Comparison of ENCODE assay signal across 26 cellular contexts in genomic region chr4:3353747-3354454, GRCh38.
DNase-seq lines count a peak whose midpoint lies in the region; ATAC-seq, FAIRE-seq and TF ChIP-seq lines count a peak whose summit lies in the region.
"Had no signal": no experiment of that assay in that cellular context is flagged by ENCODE, and none has a peak within 500 bp of the region (broad histone marks: within the 10 kb centered on the region; RNA-seq: fewer than 3 reads in every experiment).

No MANE protein-coding gene starts in this region.

- CTCF ChIA-PET in activated CD4-positive, alpha-beta T cell treated with anti-CD3 and anti-CD28 coated beads for 36 hours (lab: Charles Lee): interaction anchor here (0.6 to 2.3 kb wide), 4 partner anchors 8 to 127 kb away, joined by 3 to 15 read pairs (median 6); no protein-coding TSS in a partner anchor

- no peaks in the 10 kb centered on the region for H3K27me3 Mint-ChIP-seq in neural crest cell (ENCODE audit: low read depth)
- H3K27me3 Mint-ChIP-seq in activated CD4-positive, alpha-beta T cell treated with anti-CD3 and anti-CD28 coated beads for 36 hours: no peaks in the 10 kb centered on the region
- H3K27me3 Mint-ChIP-seq: CD8-positive, alpha-beta memory T cell had no signal

- POLR2A ChIA-PET in activated CD4-positive, alpha-beta T cell treated with anti-CD3 and anti-CD28 coated beads for 36 hours (lab: Charles Lee): interaction anchor here (0.6 kb wide), 1 partner anchor 26 kb away, joined by 3 read pairs; no protein-coding TSS in a partner anchor

- H3K36me3 ChIP-seq in esophagus muscularis mucosa: no peaks in the 10 kb centered on the region
- H3K36me3 ChIP-seq: lower lobe of right lung, neural progenitor cell, sigmoid colon, WERI-Rb-1 had no signal

- H3K27me3 ChIP-seq in esophagus muscularis mucosa: no peaks in the 10 kb centered on the region
- H3K27me3 ChIP-seq: neural progenitor cell, sigmoid colon had no signal

- peaks cover 19% of the 10 kb centered on the region for H3K4me1 Mint-ChIP-seq in neural crest cell
- H3K4me1 Mint-ChIP-seq in activated CD4-positive, alpha-beta T cell treated with anti-CD3 and anti-CD28 coated beads for 36 hours: peaks cover 20% of the 10 kb centered on the region
- H3K4me1 Mint-ChIP-seq: activated naive CD8-positive, alpha-beta T cell treated with anti-CD3 and anti-CD28 coated beads, Interleukin-2, amount 10 ng/mL, durations not matched to agents 7 days and 5 days; neural progenitor cell; stimulated activated effector memory CD8-positive, alpha-beta T cell treated with anti-CD3 and anti-CD28 coated beads, Interleukin-12 subunit alpha, Interleukin-12 subunit beta, amount 100 ng/mL, for 72 hours had no signal

- TF ChIP-seq CTCF in esophagus muscularis mucosa (IDR thresholded peaks at IDR 0.05) (no peak), neural crest cell (conservative IDR thresholded peaks at IDR 0.05) (no peak)

- H3K4me3 ChIP-seq in esophagus muscularis mucosa: no peak overlapping the region
- H3K4me3 ChIP-seq: lower lobe of right lung, neural progenitor cell, sigmoid colon had no signal

- H3K36me3 Mint-ChIP-seq in neural crest cell (ENCODE audit: low read depth): peaks cover 27% of the 10 kb centered on the region
- peaks cover 8% of the 10 kb centered on the region for H3K36me3 Mint-ChIP-seq in activated CD4-positive, alpha-beta T cell treated with anti-CD3 and anti-CD28 coated beads for 36 hours (ENCODE audit: low read depth)
- H3K36me3 Mint-ChIP-seq: activated naive CD8-positive, alpha-beta T cell treated with anti-CD3 and anti-CD28 coated beads, Interleukin-2, amount 10 ng/mL, durations not matched to agents 7 days and 5 days; CD8-positive, alpha-beta memory T cell; stimulated activated effector memory CD8-positive, alpha-beta T cell treated with anti-CD3 and anti-CD28 coated beads, Interleukin-12 subunit alpha, Interleukin-12 subunit beta, amount 100 ng/mL, for 72 hours had no signal

- H3K4me1 ChIP-seq in esophagus muscularis mucosa: no peaks in the 10 kb centered on the region
- H3K4me1 ChIP-seq: neural progenitor cell, sigmoid colon had no signal

- TF ChIP-seq EP300 in esophagus muscularis mucosa (IDR thresholded peaks at IDR 0.05): no peak

- no peaks in the 10 kb centered on the region for H3K9me3 ChIP-seq in esophagus muscularis mucosa
- H3K9me3 ChIP-seq: lower lobe of right lung, sigmoid colon had no signal

- no peak for ATAC-seq in GM18858 (IDR thresholded peaks at IDR 0.05; ENCODE audit: unreplicated experiment)
- ATAC-seq in stimulated activated naive CD8-positive, alpha-beta T cell treated with anti-CD3 and anti-CD28 coated beads, Interleukin-15, Interleukin-2, amounts not matched to agents 100 U/mL and 50 U/mL, for 24 hours: no peak
- ATAC-seq in activated CD4-positive, alpha-beta T cell treated with anti-CD3 and anti-CD28 coated beads for 36 hours: no peak
- ATAC-seq: lower lobe of right lung; stimulated activated effector memory CD8-positive, alpha-beta T cell treated with anti-CD3 and anti-CD28 coated beads, Interleukin-12 subunit alpha, Interleukin-12 subunit beta, amount 100 ng/mL, for 72 hours had no signal

- H3K4me3 Mint-ChIP-seq in neural crest cell: no peak overlapping the region
- H3K4me3 Mint-ChIP-seq in activated CD4-positive, alpha-beta T cell treated with anti-CD3 and anti-CD28 coated beads for 36 hours: no peak overlapping the region
- H3K4me3 Mint-ChIP-seq: activated naive CD8-positive, alpha-beta T cell treated with anti-CD3 and anti-CD28 coated beads, Interleukin-2, amount 10 ng/mL, durations not matched to agents 7 days and 5 days; CD8-positive, alpha-beta memory T cell; H9; neural progenitor cell; stimulated activated effector memory CD8-positive, alpha-beta T cell treated with anti-CD3 and anti-CD28 coated beads, Interleukin-12 subunit alpha, Interleukin-12 subunit beta, amount 100 ng/mL, for 72 hours; T-helper 2 cell treated with Interferon-gamma antibody and Interleukin-4, amounts not matched to agents 5 μg/mL and 100 μg/mL, for 36 hours had no signal

- peaks cover 13% of the 10 kb centered on the region for H3K9me3 Mint-ChIP-seq in neural crest cell
- H3K9me3 Mint-ChIP-seq in activated CD4-positive, alpha-beta T cell treated with anti-CD3 and anti-CD28 coated beads for 36 hours (ENCODE audit: low read depth): peaks cover 12% of the 10 kb centered on the region
- H3K9me3 Mint-ChIP-seq: CD8-positive, alpha-beta memory T cell; stimulated activated effector memory CD8-positive, alpha-beta T cell treated with anti-CD3 and anti-CD28 coated beads, Interleukin-12 subunit alpha, Interleukin-12 subunit beta, amount 100 ng/mL, for 72 hours had no signal

- H3K27ac Mint-ChIP-seq in neural crest cell (ENCODE audit: unreplicated experiment): peak overlapping the region; percentile 31
- H3K27ac Mint-ChIP-seq in activated CD4-positive, alpha-beta T cell treated with anti-CD3 and anti-CD28 coated beads for 36 hours: no peak overlapping the region
- H3K27ac Mint-ChIP-seq: activated naive CD8-positive, alpha-beta T cell treated with anti-CD3 and anti-CD28 coated beads, Interleukin-2, amount 10 ng/mL, durations not matched to agents 7 days and 5 days; CD8-positive, alpha-beta memory T cell; H9; neural progenitor cell; stimulated activated effector memory CD8-positive, alpha-beta T cell treated with anti-CD3 and anti-CD28 coated beads, Interleukin-12 subunit alpha, Interleukin-12 subunit beta, amount 100 ng/mL, for 72 hours; T-helper 2 cell treated with Interferon-gamma antibody and Interleukin-4, amounts not matched to agents 5 μg/mL and 100 μg/mL, for 36 hours had no signal

- TF ChIP-seq POLR2A in esophagus muscularis mucosa (IDR thresholded peaks at IDR 0.05; ENCODE audit: low read depth) (no peak), GM12891 (IDR thresholded peaks at IDR 0.05; ENCODE audit: low read depth, low read length) (no peak)

- intact Hi-C loops in esophagus muscularis mucosa (cut with DNase I): no loop called here
- intact Hi-C loops in activated CD4-positive, alpha-beta T cell treated with anti-CD3 and anti-CD28 coated beads for 36 hours (cut with DNase I, micrococcal nuclease): no loop called here

- FAIRE-seq in GM12891 (lab: Jason Lieb, UNC): no peak

- 92% methylated on average over 4 of the region's 4 CpGs for WGBS in esophagus muscularis mucosa

- DNase-seq in CD1c-positive myeloid dendritic cell (ENCODE audit: extremely low spot score): peak; percentile 35
- DNase-seq in NCI-H774 (lab: John Stamatoyannopoulos, UW): peak; percentile 3
- DNase-seq in esophagus muscularis mucosa (ENCODE audit: extremely low spot score): peak; percentile 70
- peak; percentile 0 for DNase-seq in neural crest cell (ENCODE audit: low read depth, low spot score)
- no peak for DNase-seq in GM12891 (ENCODE audit: insufficient read length, low spot score)
- DNase-seq in stimulated activated naive CD8-positive, alpha-beta T cell treated with anti-CD3 and anti-CD28 coated beads, Interleukin-15, Interleukin-2, amounts not matched to agents 100 U/mL and 50 U/mL, for 24 hours: no peak
- DNase-seq in activated CD4-positive, alpha-beta T cell treated with anti-CD3 and anti-CD28 coated beads for 36 hours: no peak
- DNase-seq: activated CD4-positive, alpha-beta T cell treated with anti-CD3 and anti-CD28 coated beads, Interleukin-2, amount 50 U/mL, for 1 hour; activated effector memory CD4-positive, alpha-beta T cell treated with anti-CD3 and anti-CD28 coated beads, Interleukin-2, amount 50 U/mL, for 16 hours; activated naive CD8-positive, alpha-beta T cell treated with anti-CD3 and anti-CD28 coated beads, Interleukin-2, amount 10 ng/mL, durations not matched to agents 7 days and 5 days; CD8-positive, alpha-beta memory T cell; central memory CD4-positive, alpha-beta T cell; DMS153; H9; lower lobe of right lung; NCI-H1092 treated with DMSO at 0.1 percent for 48 hours; NCI-H1930; NCI-H524 treated with DMSO at 0.1 percent for 48 hours; Right ventricle myocardium superior; stimulated activated CD4-positive, alpha-beta T cell treated with anti-CD3 and anti-CD28 coated beads, Interleukin-4, amount 100 ng/mL, for 24 hours; WERI-Rb-1 had no signal

- no peak overlapping the region for H3K27ac ChIP-seq in esophagus muscularis mucosa (replicated peaks in 1 of 4)
- H3K27ac ChIP-seq: lower lobe of right lung, neural progenitor cell, sigmoid colon, WERI-Rb-1 had no signal

TF ChIP-seq in GM12891, 5 proteins besides CTCF, POLR2A, EP300 and RAD21:
- TF ChIP-seq TAF1 (IDR thresholded peaks at IDR 0.05; ENCODE audit: low read depth, low read length): no peak
- no peak for TF ChIP-seq SPI1 (IDR thresholded peaks at IDR 0.05; ENCODE audit: low read depth, low read length)
- TF ChIP-seq POU2F2 (IDR thresholded peaks at IDR 0.05; ENCODE audit: low read depth, low read length): no peak
- TF ChIP-seq POLR2AphosphoS5 (IDR thresholded peaks at IDR 0.05; ENCODE audit: low read depth, low read length): no peak
- no peak for TF ChIP-seq PAX5 (IDR thresholded peaks at IDR 0.05; ENCODE audit: insufficient read depth, low read length, severe bottlenecking)

Comparison
In these comparisons a context has a peak if more than half of its experiments do, and no peak if none do; other contexts are left out.
1. DNase-seq: peak in CD1c-positive myeloid dendritic cell (single experiment), NCI-H774 (single experiment), esophagus muscularis mucosa (single experiment) and neural crest cell (single experiment); none in GM12891 (single experiment), stimulated activated naive CD8-positive, alpha-beta T cell treated with anti-CD3 and anti-CD28 coated beads, Interleukin-15, Interleukin-2, amounts not matched to agents 100 U/mL and 50 U/mL, for 24 hours (single experiment) and activated CD4-positive, alpha-beta T cell treated with anti-CD3 and anti-CD28 coated beads for 36 hours (single experiment).